In the genomic region with DNA sequence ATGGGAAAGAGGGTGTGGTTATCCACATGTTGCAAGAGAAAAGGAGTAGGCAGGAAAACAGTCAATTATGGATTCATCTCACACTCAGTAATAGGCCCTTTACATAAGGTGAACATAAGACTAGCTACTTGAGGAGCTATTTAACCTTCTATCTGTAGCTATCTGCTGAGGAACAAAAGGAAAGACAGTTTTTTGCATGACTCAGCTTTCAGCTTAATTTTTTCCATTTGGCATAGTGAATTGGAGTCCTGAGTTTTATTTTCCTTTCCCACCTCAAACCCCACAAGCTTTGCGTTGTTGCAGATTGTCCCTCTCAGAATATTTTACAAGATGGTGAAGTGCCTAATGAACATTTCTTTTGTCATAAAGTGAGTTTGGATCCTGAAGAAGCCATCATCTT, we compare ENCODE assay signal across 32 cellular contexts. TPM values are rescaled to one million over a fixed set of nuclear protein-coding genes. Genes with fewer than 3 reads are reported as not detected.
"Had no signal": no experiment of that assay in that cellular context is flagged by ENCODE, and none has a peak within 500 bp of the region (broad histone marks: within the 10 kb centered on the region; RNA-seq: fewer than 3 reads in every experiment).

No MANE protein-coding gene starts in this region.

- H3K4me3 ChIP-seq: colonic mucosa, esophagus squamous epithelium, gastrocnemius medialis, heart right ventricle, left lung, lower lobe of right lung, mucosa of descending colon had no signal

- H3K36me3 ChIP-seq: colonic mucosa, esophagus squamous epithelium, gastrocnemius medialis, heart right ventricle, left lung, lower lobe of right lung had no signal

- H3K4me1 ChIP-seq: colonic mucosa, esophagus squamous epithelium, gastrocnemius medialis, heart right ventricle, left lung, lower lobe of right lung had no signal

- H3K9me3 ChIP-seq: colonic mucosa, esophagus squamous epithelium, gastrocnemius medialis, heart right ventricle, left lung, lower lobe of right lung, mucosa of descending colon had no signal

- H3K27ac ChIP-seq: colonic mucosa, epithelial cell of prostate, esophagus squamous epithelium, gastrocnemius medialis, heart right ventricle, left lung, lower lobe of right lung had no signal

- H3K27me3 ChIP-seq: colonic mucosa, esophagus squamous epithelium, gastrocnemius medialis had no signal

- FAIRE-seq: endometrium, islet of Langerhans, keratinocyte had no signal

- ATAC-seq: effector memory CD8-positive, alpha-beta T cell; esophagus mucosa; gastrocnemius medialis; heart right ventricle; left cardiac atrium; left lung; left ventricle myocardium superior; mucosa of descending colon had no signal

- DNase-seq: colonic mucosa; cortex of kidney; effector CD8-positive, alpha-beta T cell; effector memory CD8-positive, alpha-beta T cell; erythroblast; esophagus squamous epithelium; foreskin fibroblast; foreskin melanocyte; gastrocnemius medialis; glutamatergic neuron; heart right ventricle; hippocampal formation; left cardiac atrium; left lung; left ventricle myocardium superior; lower lobe of right lung; mesenchymal stem cell; mucosa of descending colon had no signal

RNA-seq across cellular contexts. Expression of a gene that starts 32.4 kb away (rescaled TPM):
- total RNA-seq: endodermal cell, left cardiac atrium, left ventricle myocardium superior, mesenteric fat pad, myocyte had no signal
- polyA plus RNA-seq: keratinocyte had no signal

RNA-seq across cellular contexts. Expression of a gene that starts 39.4 kb away (rescaled TPM):
- total RNA-seq: dermis microvascular lymphatic vessel endothelial cell, endodermal cell, esophagus mucosa, esophagus squamous epithelium, gastrocnemius medialis, glomerular endothelial cell, heart right ventricle, kidney epithelial cell, left lung, lower leg skin, lung microvascular endothelial cell, mesenteric fat pad, mesothelial cell of epicardium, myocyte had no signal
- polyA plus RNA-seq: heart right ventricle, keratinocyte had no signal

RNA-seq across cellular contexts. Expression of a gene that starts 57.8 kb away (rescaled TPM):
- total RNA-seq: colonic mucosa, dermis microvascular lymphatic vessel endothelial cell, endodermal cell, esophagus mucosa, esophagus squamous epithelium, gastrocnemius medialis, glomerular endothelial cell, heart right ventricle, kidney epithelial cell, left cardiac atrium, left lung, left ventricle myocardium superior, lower leg skin, lower lobe of right lung, lung microvascular endothelial cell, mesenteric fat pad, mesothelial cell of epicardium, mucosa of descending colon, myocyte had no signal
- polyA plus RNA-seq: heart right ventricle, keratinocyte had no signal
